In genomic region chr1:227449051-227449450, GRCh38 we compare ENCODE assay signal across 4 cellular contexts.
TF ChIP-seq lines count a peak whose summit lies in the region.

No MANE protein-coding gene starts in this region.

TF ChIP-seq in GM12891, 5 proteins besides CTCF, POLR2A, EP300 and RAD21 (continued from another document):
- TF ChIP-seq POU2F2 (IDR thresholded peaks at IDR 0.05; ENCODE audit: low read depth, low read length): no peak
- TF ChIP-seq TAF1 (IDR thresholded peaks at IDR 0.05; ENCODE audit: low read depth, low read length): no peak
- TF ChIP-seq SPI1 (IDR thresholded peaks at IDR 0.05; ENCODE audit: low read depth, low read length): no peak
- no peak for TF ChIP-seq POLR2AphosphoS5 (IDR thresholded peaks at IDR 0.05; ENCODE audit: low read depth, low read length)

TF ChIP-seq in IMR-90, 13 proteins besides CTCF, POLR2A, EP300 and RAD21:
- TF ChIP-seq USF2 (IDR thresholded peaks at IDR 0.05; ENCODE audit: low read depth, low read length): no peak
- no peak for TF ChIP-seq MAFK (IDR thresholded peaks at IDR 0.05; ENCODE audit: low read depth, low read length)
- TF ChIP-seq ELK1 (IDR thresholded peaks at IDR 0.05; ENCODE audit: borderline replicate concordance, low read depth, low read length): no peak
- TF ChIP-seq CEBPB (IDR thresholded peaks at IDR 0.05; ENCODE audit: low read depth, low read length): no peak
- no peak for TF ChIP-seq RCOR1 (IDR thresholded peaks at IDR 0.05; ENCODE audit: insufficient replicate concordance, low read length)
- TF ChIP-seq NFE2L2 (IDR thresholded peaks at IDR 0.05; ENCODE audit: low read depth, low read length): no peak
- no peak for TF ChIP-seq MXI1 (IDR thresholded peaks at IDR 0.05; ENCODE audit: borderline replicate concordance, low read depth, low read length)
- TF ChIP-seq BHLHE40 (IDR thresholded peaks at IDR 0.05; ENCODE audit: low read depth, low read length): no peak
- TF ChIP-seq RFX5 (IDR thresholded peaks at IDR 0.05; ENCODE audit: low read depth, low read length): no peak
- no peak for TF ChIP-seq FOS (IDR thresholded peaks at IDR 0.05; ENCODE audit: low read depth, low read length)
- TF ChIP-seq SMC3 (IDR thresholded peaks at IDR 0.05; ENCODE audit: low read depth, low read length): no peak
- no peak for TF ChIP-seq MAZ (IDR thresholded peaks at IDR 0.05; ENCODE audit: borderline replicate concordance, low read depth, low read length)
- no peak for TF ChIP-seq CHD1 (IDR thresholded peaks at IDR 0.05; ENCODE audit: low read depth, low read length)

TF ChIP-seq in WTC11, 78 proteins besides CTCF, POLR2A, EP300 and RAD21:
- no peak for TF ChIP-seq PREB (CRISPR knock-in tag; IDR thresholded peaks at IDR 0.05; ENCODE audit: borderline replicate concordance)
- no peak for TF ChIP-seq TP53 (CRISPR knock-in tag; IDR thresholded peaks at IDR 0.05)
- TF ChIP-seq MXD4 (CRISPR knock-in tag; IDR thresholded peaks at IDR 0.05; ENCODE audit: borderline replicate concordance): no peak
- no peak for TF ChIP-seq USF1 (CRISPR knock-in tag; IDR thresholded peaks at IDR 0.05)
- no peak for TF ChIP-seq HMGA2 (CRISPR knock-in tag; IDR thresholded peaks at IDR 0.05)
- TF ChIP-seq GRHL2 (CRISPR knock-in tag; IDR thresholded peaks at IDR 0.05; ENCODE audit: insufficient replicate concordance, severe bottlenecking): no peak
- TF ChIP-seq ZNF281 (CRISPR knock-in tag; IDR thresholded peaks at IDR 0.05): no peak
- TF ChIP-seq NR2C2 (CRISPR knock-in tag; IDR thresholded peaks at IDR 0.05): no peak

TF ChIP-seq in liver, 16 proteins besides CTCF, POLR2A, EP300 and RAD21 (continued from another document):
- no peak for TF ChIP-seq MAX (IDR thresholded peaks at IDR 0.05)
TF ChIP-seq in liver: peak in this region for 3.
